In the genomic region with DNA sequence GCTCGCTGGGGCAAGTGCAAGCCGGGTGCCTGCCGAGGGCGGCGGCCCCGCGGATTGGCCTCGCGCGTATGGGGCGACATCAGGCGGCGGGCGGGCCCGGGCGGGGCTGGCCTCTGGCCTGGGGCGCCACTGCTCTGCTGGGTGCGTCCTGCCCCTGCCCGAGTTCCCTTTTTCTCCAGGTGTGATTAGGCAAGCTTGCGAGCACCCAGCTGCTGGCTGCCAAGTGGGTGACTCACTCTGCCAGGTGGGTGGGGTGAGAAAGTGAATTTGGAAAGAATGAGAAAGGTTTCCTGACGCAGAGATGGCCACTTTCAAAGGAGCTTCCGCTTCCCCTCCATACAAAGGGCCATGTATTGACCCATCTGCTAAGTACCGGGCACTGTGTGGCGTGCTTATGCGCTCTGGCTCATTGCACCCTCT, we compare ENCODE assay signal across 13 cellular contexts. TPM values are rescaled to one million over a fixed set of nuclear protein-coding genes. Genes with fewer than 3 reads are reported as not detected.
DNase-seq lines count a peak whose midpoint lies in the region; ATAC-seq, FAIRE-seq and TF ChIP-seq lines count a peak whose summit lies in the region.
"Had no signal": no experiment of that assay in that cellular context is flagged by ENCODE, and none has a peak within 500 bp of the region (broad histone marks: within the 10 kb centered on the region; RNA-seq: fewer than 3 reads in every experiment).

No MANE protein-coding gene starts in this region.

- H3K4me1 Mint-ChIP-seq in activated CD4-positive, alpha-beta memory T cell treated with anti-CD3 and anti-CD28 coated beads for 36 hours (ENCODE audit: low read depth): no peaks in the 10 kb centered on the region
- H3K4me1 Mint-ChIP-seq in activated CD4-positive, alpha-beta memory T cell treated with anti-CD3 and anti-CD28 coated beads, Interleukin-2, amount 10 ng/mL, durations not matched to agents 7 days and 5 days: peaks cover 14% of the 10 kb centered on the region

- peak overlapping the region; percentile 100 for H3K27ac ChIP-seq in keratinocyte (ENCODE audit: control insufficient read depth, insufficient read depth, low read length)
- H3K27ac ChIP-seq in suprapubic skin: no peak overlapping the region
- H3K27ac ChIP-seq: BLaER1 had no signal

- H3K36me3 ChIP-seq in keratinocyte (ENCODE audit: control insufficient read depth in 2 of 2, extremely low read depth in 1 of 2, insufficient read depth in 2 of 2, low read length in 2 of 2) (no peaks in the 10 kb centered on the region), suprapubic skin (no peaks in the 10 kb centered on the region), MG63 (no peaks in the 10 kb centered on the region)
- H3K36me3 ChIP-seq: BLaER1 had no signal

- TF ChIP-seq POLR2A in suprapubic skin (IDR thresholded peaks at IDR 0.05): no peak

- POLR2A ChIA-PET in activated CD4-positive, alpha-beta memory T cell treated with anti-CD3 and anti-CD28 coated beads for 36 hours (lab: Charles Lee): no interaction called here
- POLR2A ChIA-PET in activated CD4-positive, alpha-beta memory T cell treated with anti-CD3 and anti-CD28 coated beads, Interleukin-2, amount 10 ng/mL, durations not matched to agents 7 days and 5 days (lab: Charles Lee): no interaction called here

- no peaks in the 10 kb centered on the region for H3K9me3 Mint-ChIP-seq in activated CD4-positive, alpha-beta memory T cell treated with anti-CD3 and anti-CD28 coated beads for 36 hours
- peaks cover 8% of the 10 kb centered on the region for H3K9me3 Mint-ChIP-seq in activated CD4-positive, alpha-beta memory T cell treated with anti-CD3 and anti-CD28 coated beads, Interleukin-2, amount 10 ng/mL, durations not matched to agents 7 days and 5 days

- H3K27me3 ChIP-seq in keratinocyte (ENCODE audit: control insufficient read depth, extremely low read depth, insufficient read depth, low read length) (no peaks in the 10 kb centered on the region), suprapubic skin (peaks cover 3% of the 10 kb centered on the region), MG63 (no peaks in the 10 kb centered on the region)
- H3K27me3 ChIP-seq: BLaER1 had no signal

- H3K27me3 Mint-ChIP-seq in activated CD4-positive, alpha-beta memory T cell treated with anti-CD3 and anti-CD28 coated beads for 36 hours: peaks cover 24% of the 10 kb centered on the region
- peaks cover 42% of the 10 kb centered on the region for H3K27me3 Mint-ChIP-seq in activated CD4-positive, alpha-beta memory T cell treated with anti-CD3 and anti-CD28 coated beads, Interleukin-2, amount 10 ng/mL, durations not matched to agents 7 days and 5 days

- peak in 1 of 3 experiments; percentile 6 for TF ChIP-seq CTCF in keratinocyte (optimal IDR thresholded peaks at IDR 0.05 in 1 of 3, IDR thresholded peaks at IDR 0.05 in 1 of 3, conservative IDR thresholded peaks at IDR 0.05 in 1 of 3; ENCODE audit: extremely low read depth in 1 of 3, insufficient read depth in 2 of 3, low read length in 3 of 3)
- TF ChIP-seq CTCF in suprapubic skin (IDR thresholded peaks at IDR 0.05): no peak

- 41% methylated on average over 20 of the region's 25 CpGs for WGBS in suprapubic skin

- intact Hi-C loops in activated CD4-positive, alpha-beta memory T cell treated with anti-CD3 and anti-CD28 coated beads for 36 hours (cut with micrococcal nuclease): no loop called here

- ATAC-seq in GM18907 (IDR thresholded peaks at IDR 0.05; ENCODE audit: unreplicated experiment): no peak
- no peak for ATAC-seq in HG02884 (IDR thresholded peaks at IDR 0.05; ENCODE audit: unreplicated experiment)

- H3K9me3 ChIP-seq in keratinocyte (ENCODE audit: control insufficient read depth, low read depth, low read length) (peaks cover 17% of the 10 kb centered on the region), suprapubic skin (no peaks in the 10 kb centered on the region), MG63 (no peaks in the 10 kb centered on the region)

- no peaks in the 10 kb centered on the region for H3K36me3 Mint-ChIP-seq in activated CD4-positive, alpha-beta memory T cell treated with anti-CD3 and anti-CD28 coated beads for 36 hours
- H3K36me3 Mint-ChIP-seq in activated CD4-positive, alpha-beta memory T cell treated with anti-CD3 and anti-CD28 coated beads, Interleukin-2, amount 10 ng/mL, durations not matched to agents 7 days and 5 days (ENCODE audit: low read depth): no peaks in the 10 kb centered on the region

- H4K20me1 ChIP-seq in keratinocyte (ENCODE audit: control insufficient read depth, extremely low read depth, insufficient read depth, low read length): no peaks in the 10 kb centered on the region
- H4K20me1 ChIP-seq: BLaER1 had no signal

- FAIRE-seq in keratinocyte (lab: Jason Lieb, UNC): peak; percentile 97

- no peak overlapping the region for H2AFZ ChIP-seq in keratinocyte (ENCODE audit: control insufficient read depth, low read length)

- CTCF ChIA-PET in activated CD4-positive, alpha-beta memory T cell treated with anti-CD3 and anti-CD28 coated beads for 36 hours (lab: Charles Lee): interaction anchor here (1.0 to 1.5 kb wide), 2 partner anchors 23 to 100 kb away, joined by 3 to 7 read pairs; no protein-coding TSS in a partner anchor
- CTCF ChIA-PET in activated CD4-positive, alpha-beta memory T cell treated with anti-CD3 and anti-CD28 coated beads, Interleukin-2, amount 10 ng/mL, durations not matched to agents 7 days and 5 days (lab: Charles Lee): interaction anchor here (1.1 kb wide), 1 partner anchor 23 kb away, joined by 4 read pairs; no protein-coding TSS in a partner anchor

- no peak overlapping the region for H3K27ac Mint-ChIP-seq in activated CD4-positive, alpha-beta memory T cell treated with anti-CD3 and anti-CD28 coated beads for 36 hours
- H3K27ac Mint-ChIP-seq in activated CD4-positive, alpha-beta memory T cell treated with anti-CD3 and anti-CD28 coated beads, Interleukin-2, amount 10 ng/mL, durations not matched to agents 7 days and 5 days: no peak overlapping the region

- peak overlapping the region; percentile 87 for H3K9ac ChIP-seq in keratinocyte (ENCODE audit: control insufficient read depth, extremely low read depth, insufficient read depth, low read length)
- H3K9ac ChIP-seq: BLaER1 had no signal

- H3K4me3 Mint-ChIP-seq in activated CD4-positive, alpha-beta memory T cell treated with anti-CD3 and anti-CD28 coated beads for 36 hours: no peak overlapping the region
- no peak overlapping the region for H3K4me3 Mint-ChIP-seq in activated CD4-positive, alpha-beta memory T cell treated with anti-CD3 and anti-CD28 coated beads, Interleukin-2, amount 10 ng/mL, durations not matched to agents 7 days and 5 days

- no peaks in the 10 kb centered on the region for H3K79me2 ChIP-seq in keratinocyte (ENCODE audit: control insufficient read depth, insufficient read depth, low read length)

- H3K4me3 ChIP-seq in keratinocyte (ENCODE audit: control insufficient read depth in 2 of 3, extremely low read depth in 1 of 3, insufficient read depth in 2 of 3, low read depth in 1 of 3, low read length in 3 of 3): peak overlapping the region in 1 of 3 experiments; percentile 28
- H3K4me3 ChIP-seq in suprapubic skin: peak overlapping the region; percentile 33
- no peak overlapping the region for H3K4me3 ChIP-seq in MG63
- H3K4me3 ChIP-seq: BLaER1 had no signal

- peak; percentile 58 for DNase-seq in activated CD4-positive, alpha-beta memory T cell treated with anti-CD3 and anti-CD28 coated beads for 36 hours
- no peak for DNase-seq in activated CD4-positive, alpha-beta memory T cell treated with anti-CD3 and anti-CD28 coated beads, Interleukin-2, amount 10 ng/mL, durations not matched to agents 7 days and 5 days
- DNase-seq in SW480 (ENCODE audit: low spot score): peak; percentile 93
- peak; percentile 97 for DNase-seq in keratinocyte (ENCODE audit: low read depth, low spot score)
- DNase-seq in suprapubic skin (ENCODE audit: low spot score in 2 of 2): peak; percentile 73 to 74
- DNase-seq in MG63: no peak
- DNase-seq: GOT3; NCI-H2171; stimulated activated naive CD4-positive, alpha-beta T cell treated with Interleukin-2 at 50 U/mL for 16 hours had no signal

- no peaks in the 10 kb centered on the region for H3K9me1 ChIP-seq in keratinocyte (ENCODE audit: control insufficient read depth, extremely low read depth, insufficient read depth, low read length)

- no peak for TF ChIP-seq EP300 in suprapubic skin (IDR thresholded peaks at IDR 0.05)

- peaks cover 25% of the 10 kb centered on the region for H3K4me1 ChIP-seq in keratinocyte (ENCODE audit: control insufficient read depth, extremely low read depth, insufficient read depth, low read length)
- H3K4me1 ChIP-seq in suprapubic skin: peaks cover 15% of the 10 kb centered on the region

- H3K4me2 ChIP-seq in keratinocyte (ENCODE audit: control insufficient read depth, extremely low read depth, insufficient read depth, low read depth, low read length): peak overlapping the region; percentile 62
- H3K4me2 ChIP-seq: BLaER1 had no signal

- dilution Hi-C loops in keratinocyte (cut with MboI; ENCODE audit: extremely low pct_ligation_motif_present, low sequenced_read_pairs): no loop called here

RNA-seq across cellular contexts. Expression of a gene that starts 32.5 kb away (rescaled TPM):
- not detected for total RNA-seq in activated CD4-positive, alpha-beta memory T cell treated with anti-CD3 and anti-CD28 coated beads for 36 hours
- total RNA-seq in activated CD4-positive, alpha-beta memory T cell treated with anti-CD3 and anti-CD28 coated beads, Interleukin-2, amount 10 ng/mL, durations not matched to agents 7 days and 5 days: not detected
- 1,464 to 2,372 TPM (median 2,189 TPM) in 3 replicates for polyA plus RNA-seq in keratinocyte
- 343 TPM for polyA plus RNA-seq in keratinocyte (2011; ENCODE audit: low read depth)
- 794 and 1,175 TPM in 2 replicates for polyA plus RNA-seq in keratinocyte (2011; cell fraction: cytosol; rRNA removed)
- polyA plus RNA-seq in keratinocyte (2011; cell fraction: nucleus; rRNA removed): 2,544 and 2,862 TPM in 2 replicates
- polyA plus RNA-seq in keratinocyte (2012; ENCODE audit: low replicate concordance): 611 and 1,527 TPM in 2 replicates
- polyA minus RNA-seq in keratinocyte: 503 to 930 TPM (median 667 TPM) in 3 replicates
- polyA minus RNA-seq in keratinocyte (2011; cell fraction: cytosol; rRNA and poly(A)+ RNA removed): 726 TPM
- polyA minus RNA-seq in keratinocyte (2011; cell fraction: nucleus; rRNA and poly(A)+ RNA removed): 610 and 1,073 TPM in 2 replicates
- 100 to 1,000 TPM in 2 of 4 donors, 10 to 100 TPM in 2; 28.7 to 178 (median 113) TPM for total RNA-seq in suprapubic skin
- total RNA-seq in MG63 (2014; rRNA removed; shearing (Covaris generic); ENCODE audit: low replicate concordance): not detected in 2 replicates
- total RNA-seq: lung microvascular endothelial cell had no signal

RNA-seq across cellular contexts. Expression of a gene that starts 56.9 kb away (rescaled TPM):
- total RNA-seq in activated CD4-positive, alpha-beta memory T cell treated with anti-CD3 and anti-CD28 coated beads for 36 hours: under 1 TPM; 0.43 to 0.51 TPM
- 1 to 10 TPM; 3.2 to 5.3 TPM for total RNA-seq in activated CD4-positive, alpha-beta memory T cell treated with anti-CD3 and anti-CD28 coated beads, Interleukin-2, amount 10 ng/mL, durations not matched to agents 7 days and 5 days
- polyA plus RNA-seq in keratinocyte: not detected in 3 replicates
- polyA plus RNA-seq in keratinocyte (2011; ENCODE audit: low read depth): not detected
- not detected in 2 replicates for polyA plus RNA-seq in keratinocyte (2011; cell fraction: cytosol; rRNA removed)
- polyA plus RNA-seq in keratinocyte (2011; cell fraction: nucleus; rRNA removed): not detected in 2 replicates
- not detected in 2 replicates for polyA plus RNA-seq in keratinocyte (2012; ENCODE audit: low replicate concordance)
- polyA minus RNA-seq in keratinocyte: not detected in 3 replicates
- not detected for polyA minus RNA-seq in keratinocyte (2011; cell fraction: cytosol; rRNA and poly(A)+ RNA removed)
- polyA minus RNA-seq in keratinocyte (2011; cell fraction: nucleus; rRNA and poly(A)+ RNA removed): not detected in 2 replicates
- 10 to 100 TPM in 2 of 4 donors, 1 to 10 TPM in 2; 3.9 to 52.0 (median 9.7) TPM for total RNA-seq in suprapubic skin
- total RNA-seq in MG63 (2014; rRNA removed; shearing (Covaris generic); ENCODE audit: low replicate concordance): not detected in 2 replicates
- total RNA-seq: lung microvascular endothelial cell had no signal

Comparison
In these comparisons a context has a peak if more than half of its experiments do, and no peak if none do; other contexts are left out.
1. DNase-seq: peak in activated CD4-positive, alpha-beta memory T cell treated with anti-CD3 and anti-CD28 coated beads for 36 hours (single experiment), SW480 (single experiment), keratinocyte (single experiment) and suprapubic skin (2 of 2); none in activated CD4-positive, alpha-beta memory T cell treated with anti-CD3 and anti-CD28 coated beads, Interleukin-2, amount 10 ng/mL, durations not matched to agents 7 days and 5 days (single experiment) and MG63 (single experiment).
2. RNA of a gene that starts 32.5 kb away (total RNA-seq): 28.7 to 178 TPM in suprapubic skin; not detected in activated CD4-positive, alpha-beta memory T cell treated with anti-CD3 and anti-CD28 coated beads for 36 hours, not detected in activated CD4-positive, alpha-beta memory T cell treated with anti-CD3 and anti-CD28 coated beads, Interleukin-2, amount 10 ng/mL, durations not matched to agents 7 days and 5 days and not detected in MG63; every median in the first group is over 10 times any median in the second.